ENCODE assay signal across 17 cellular contexts in genomic region chr15:28962851-28963710, GRCh38.
DNase-seq lines count a peak whose midpoint lies in the region; ATAC-seq and TF ChIP-seq lines count a peak whose summit lies in the region.
"Had no signal": no experiment of that assay in that cellular context is flagged by ENCODE, and none has a peak within 500 bp of the region (broad histone marks: within the 10 kb centered on the region; RNA-seq: fewer than 3 reads in every experiment).

No MANE protein-coding gene starts in this region.

- H3K4me3 Mint-ChIP-seq in activated naive CD8-positive, alpha-beta T cell treated with anti-CD3 and anti-CD28 coated beads, Interleukin-2, amount 50 U/mL, for 24 hours = no peak overlapping the region
- no peak overlapping the region for H3K4me3 Mint-ChIP-seq in osteocyte (ENCODE audit: unreplicated experiment)
- H3K4me3 Mint-ChIP-seq: effector memory CD8-positive, alpha-beta T cell; nephron progenitor cell had no signal

- ATAC-seq in HG02870 (IDR thresholded peaks at IDR 0.05; ENCODE audit: unreplicated experiment) (peak; percentile 41), HG02981 (IDR thresholded peaks at IDR 0.05; ENCODE audit: unreplicated experiment) (no peak), GM21576 (IDR thresholded peaks at IDR 0.05; ENCODE audit: unreplicated experiment) (no peak)
- peak; percentile 41 for ATAC-seq in activated naive CD8-positive, alpha-beta T cell treated with anti-CD3 and anti-CD28 coated beads, Interleukin-2, amount 50 U/mL, for 24 hours
- ATAC-seq: effector memory CD8-positive, alpha-beta T cell had no signal

- POLR2A ChIA-PET in HEK293T (lab: Yijun Ruan, JAX) = no interaction called here

- DNase-seq in NCI-H748 (lab: John Stamatoyannopoulos, UW; ENCODE audit: unreplicated experiment) (peak; percentile 2), NCI-H748 treated with DMSO at 0.1 percent for 48 hours (lab: John Stamatoyannopoulos, UW) (no peak), osteocyte (ENCODE audit: extremely low spot score, unreplicated experiment) (peak; percentile 56), HEK293T (ENCODE audit: extremely low spot score) (no peak)
- no peak for DNase-seq in activated naive CD8-positive, alpha-beta T cell treated with anti-CD3 and anti-CD28 coated beads, Interleukin-2, amount 50 U/mL, for 24 hours
- DNase-seq: activated CD4-positive, alpha-beta T cell treated with anti-CD3 and anti-CD28 coated beads, Interleukin-2, amount 50 U/mL, for 48 hours; activated effector memory CD4-positive, alpha-beta T cell treated with Interleukin-2 at 50 U/mL for 16 hours; anterior cingulate cortex; BE2C; effector memory CD8-positive, alpha-beta T cell; kidney glomerular epithelial cell; NCI-H187 treated with DMSO at 0.1 percent for 48 hours; nephron progenitor cell; testis had no signal

- no peaks in the 10 kb centered on the region for H3K27me3 Mint-ChIP-seq in activated naive CD8-positive, alpha-beta T cell treated with anti-CD3 and anti-CD28 coated beads, Interleukin-2, amount 50 U/mL, for 24 hours
- H3K27me3 Mint-ChIP-seq in osteocyte (ENCODE audit: unreplicated experiment) = no peaks in the 10 kb centered on the region

- no peak overlapping the region for H3K27ac Mint-ChIP-seq in activated naive CD8-positive, alpha-beta T cell treated with anti-CD3 and anti-CD28 coated beads, Interleukin-2, amount 50 U/mL, for 24 hours
- no peak overlapping the region for H3K27ac Mint-ChIP-seq in osteocyte (ENCODE audit: unreplicated experiment)
- H3K27ac Mint-ChIP-seq: nephron progenitor cell had no signal

- no peaks in the 10 kb centered on the region for H3K9me3 Mint-ChIP-seq in activated naive CD8-positive, alpha-beta T cell treated with anti-CD3 and anti-CD28 coated beads, Interleukin-2, amount 50 U/mL, for 24 hours
- no peaks in the 10 kb centered on the region for H3K9me3 Mint-ChIP-seq in osteocyte (ENCODE audit: unreplicated experiment)
- H3K9me3 Mint-ChIP-seq: effector memory CD8-positive, alpha-beta T cell; nephron progenitor cell had no signal

- peaks cover 4% of the 10 kb centered on the region for H3K36me3 Mint-ChIP-seq in activated naive CD8-positive, alpha-beta T cell treated with anti-CD3 and anti-CD28 coated beads, Interleukin-2, amount 50 U/mL, for 24 hours (ENCODE audit: low read depth)
- H3K36me3 Mint-ChIP-seq in osteocyte (ENCODE audit: unreplicated experiment) = no peaks in the 10 kb centered on the region

- H3K4me1 Mint-ChIP-seq in activated naive CD8-positive, alpha-beta T cell treated with anti-CD3 and anti-CD28 coated beads, Interleukin-2, amount 50 U/mL, for 24 hours = peaks cover 53% of the 10 kb centered on the region
- H3K4me1 Mint-ChIP-seq in osteocyte (ENCODE audit: unreplicated experiment) = peaks cover 2% of the 10 kb centered on the region

- CTCF ChIA-PET in HEK293T (lab: Yijun Ruan, JAX) = no interaction called here

- no peak for TF ChIP-seq CTCF in osteocyte (IDR thresholded peaks at IDR 0.05)

TF ChIP-seq in HEK293T, 16 proteins besides CTCF, POLR2A, EP300 and RAD21:
- TF ChIP-seq ELF4 (IDR thresholded peaks at IDR 0.05) = no peak
- no peak for TF ChIP-seq L3MBTL2 (conservative IDR thresholded peaks at IDR 0.05)
- no peak for TF ChIP-seq HDGF (IDR thresholded peaks at IDR 0.05; ENCODE audit: borderline replicate concordance)
- TF ChIP-seq TARDBP (IDR thresholded peaks at IDR 0.05) = no peak
- no peak for TF ChIP-seq LEF1 (IDR thresholded peaks at IDR 0.05; ENCODE audit: borderline replicate concordance)
- TF ChIP-seq PKNOX1 (IDR thresholded peaks at IDR 0.05) = no peak
- no peak for TF ChIP-seq ZNF384 (IDR thresholded peaks at IDR 0.05)
- TF ChIP-seq CTBP1 (IDR thresholded peaks at IDR 0.05; ENCODE audit: borderline replicate concordance) = no peak
- no peak for TF ChIP-seq FOXM1 (IDR thresholded peaks at IDR 0.05; ENCODE audit: borderline replicate concordance)
- no peak for TF ChIP-seq NFRKB (IDR thresholded peaks at IDR 0.05)
- no peak for TF ChIP-seq BHLHE40 (IDR thresholded peaks at IDR 0.05; ENCODE audit: borderline replicate concordance)
- no peak for TF ChIP-seq SUZ12 (IDR thresholded peaks at IDR 0.05)
- TF ChIP-seq FOXK2 (IDR thresholded peaks at IDR 0.05) = no peak
- TF ChIP-seq SP1 (IDR thresholded peaks at IDR 0.05) = no peak
- TF ChIP-seq FOXA1 (IDR thresholded peaks at IDR 0.05) = no peak
- TF ChIP-seq ARNT (IDR thresholded peaks at IDR 0.05) = no peak

Comparison
In these comparisons a context has a peak if more than half of its experiments do, and no peak if none do; other contexts are left out.
1. DNase-seq: peak in NCI-H748 (single experiment) and osteocyte (single experiment); none in NCI-H748 treated with DMSO at 0.1 percent for 48 hours (single experiment), activated naive CD8-positive, alpha-beta T cell treated with anti-CD3 and anti-CD28 coated beads, Interleukin-2, amount 50 U/mL, for 24 hours (single experiment) and HEK293T (single experiment).
2. ATAC-seq: peak in HG02870 (single experiment) and activated naive CD8-positive, alpha-beta T cell treated with anti-CD3 and anti-CD28 coated beads, Interleukin-2, amount 50 U/mL, for 24 hours (single experiment); none in HG02981 (single experiment) and GM21576 (single experiment).